ENCODE assay signal across 12 cellular contexts in the genomic region with DNA sequence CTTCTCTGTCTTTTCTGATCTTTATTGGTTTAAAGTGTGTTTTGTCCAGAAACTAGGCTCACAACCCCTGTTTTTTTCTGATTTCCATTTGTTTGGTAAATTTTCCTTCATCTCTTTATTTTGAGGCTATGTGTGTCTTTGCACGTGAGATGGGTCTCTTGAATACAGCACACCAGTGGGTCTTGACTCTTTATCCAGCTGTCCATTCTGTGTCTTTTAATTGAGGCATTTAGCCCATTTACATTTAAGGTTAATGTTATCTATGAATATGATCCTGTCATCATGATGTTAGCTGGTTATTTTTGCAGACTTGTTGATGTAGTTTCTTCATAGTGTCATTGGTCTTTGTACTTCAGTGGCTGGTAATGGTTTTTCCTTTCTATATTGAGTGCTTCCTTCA. TPM values are rescaled to one million over a fixed set of nuclear protein-coding genes. Genes with fewer than 3 reads are reported as not detected.
"Had no signal": no experiment of that assay in that cellular context is flagged by ENCODE, and none has a peak within 500 bp of the region (broad histone marks: within the 10 kb centered on the region; RNA-seq: fewer than 3 reads in every experiment).

No MANE protein-coding gene starts in this region.

- H3K27ac Mint-ChIP-seq: GM23338, H9, HFFc6 had no signal

- H3K27ac ChIP-seq: GM23248 had no signal

- H2AFZ ChIP-seq: GM23248, GM23338 had no signal

- H3K4me3 ChIP-seq: GM23248, GM23338, HAP-1 had no signal

- H3K9ac ChIP-seq: GM23248 had no signal

- H3K4me1 ChIP-seq: HAP-1 had no signal

- H3K4me3 Mint-ChIP-seq: GM23338, H9, HFFc6 had no signal

- H3K36me3 ChIP-seq: HAP-1 had no signal

- FAIRE-seq: H1, H54 had no signal

- H3K9me3 ChIP-seq: HAP-1 had no signal

- DNase-seq: GM23248, GOT3, H7, H9, HCEC 1CT, HFFc6 had no signal

- H3K4me1 Mint-ChIP-seq: GM23338, H9 had no signal

- ATAC-seq: GM23338, HCT116 had no signal

- H3K4me2 ChIP-seq: GM23338 had no signal

RNA-seq across cellular contexts. Expression of gene TEX36, which starts 10.1 kb away (rescaled TPM):
- total RNA-seq: GM23338, H1, H4, H7, H9, HFFc6 had no signal
